ENCODE assay signal across 8 cellular contexts in the genomic region with DNA sequence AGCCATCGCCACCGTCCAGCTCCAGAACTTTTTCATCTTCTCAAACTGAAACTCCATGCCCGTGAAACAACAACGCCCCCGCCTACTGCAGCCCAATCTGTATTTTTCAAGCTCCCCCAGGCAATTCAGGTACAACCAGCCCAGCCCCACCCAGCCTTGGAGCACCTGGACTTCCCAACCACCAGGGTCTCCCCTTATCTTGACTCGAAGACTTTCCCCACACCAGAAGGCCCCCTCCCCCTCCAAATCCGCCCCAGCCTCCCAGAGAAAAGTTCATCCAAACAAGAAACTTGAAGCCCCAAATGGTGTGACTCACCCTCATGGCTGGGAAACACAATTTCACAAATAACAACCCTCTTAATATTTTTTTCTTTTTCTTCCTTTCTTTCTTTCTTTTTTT. TPM values are rescaled to one million over a fixed set of nuclear protein-coding genes. Genes with fewer than 3 reads are reported as not detected.
DNase-seq lines count a peak whose midpoint lies in the region; TF ChIP-seq lines count a peak whose summit lies in the region.
"Had no signal": no experiment of that assay in that cellular context is flagged by ENCODE, and none has a peak within 500 bp of the region (broad histone marks: within the 10 kb centered on the region; RNA-seq: fewer than 3 reads in every experiment).

No MANE protein-coding gene starts in this region.

- no peaks in the 10 kb centered on the region for H3K9me3 Mint-ChIP-seq in mesothelial cell of epicardium
- no peaks in the 10 kb centered on the region for H3K9me3 Mint-ChIP-seq in immature natural killer cell
- H3K9me3 Mint-ChIP-seq in activated naive CD4-positive, alpha-beta T cell treated with anti-CD3 and anti-CD28 coated beads for 36 hours: no peaks in the 10 kb centered on the region

- peak overlapping the region; percentile 31 for H3K27ac ChIP-seq in caudate nucleus (ENCODE audit: low read depth, low read length)
- H3K27ac ChIP-seq in tibial artery: peak overlapping the region; percentile 72 to 77

- DNase-seq in MG63 (peak; percentile 49), caudate nucleus (lab: John Stamatoyannopoulos, UW) (no peak), mesothelial cell of epicardium (ENCODE audit: low spot score in 2 of 2, unreplicated experiment in 2 of 2) (no peak), tibial artery (peak; percentile 66 to 76), immature natural killer cell (no peak)
- DNase-seq in activated naive CD4-positive, alpha-beta T cell treated with anti-CD3 and anti-CD28 coated beads for 36 hours: no peak
- no peak for DNase-seq in activated naive CD4-positive, alpha-beta T cell treated with Interleukin-2 at 50 U/mL for 16 hours
- DNase-seq: activated CD4-positive, alpha-beta T cell treated with anti-CD3 and anti-CD28 coated beads for 4 hours had no signal

- H3K27ac Mint-ChIP-seq in mesothelial cell of epicardium (peak overlapping the region; percentile 86), immature natural killer cell (no peak overlapping the region)
- no peak overlapping the region for H3K27ac Mint-ChIP-seq in activated naive CD4-positive, alpha-beta T cell treated with anti-CD3 and anti-CD28 coated beads for 36 hours

- H3K9me3 ChIP-seq in MG63 (no peaks in the 10 kb centered on the region), tibial artery (no peaks in the 10 kb centered on the region)

- CTCF ChIA-PET in activated naive CD4-positive, alpha-beta T cell treated with anti-CD3 and anti-CD28 coated beads for 36 hours (lab: Charles Lee): interaction anchor here (1.0 kb wide), 1 partner anchor 9 kb away, joined by 3 read pairs; no protein-coding TSS in a partner anchor

- no peaks in the 10 kb centered on the region for H3K27me3 Mint-ChIP-seq in mesothelial cell of epicardium (ENCODE audit: low read depth)
- peaks cover 0 to 1% (median 0%) of the 10 kb centered on the region in 3 donors for H3K27me3 Mint-ChIP-seq in immature natural killer cell (ENCODE audit: low read depth in 3 of 3)
- no peaks in the 10 kb centered on the region for H3K27me3 Mint-ChIP-seq in activated naive CD4-positive, alpha-beta T cell treated with anti-CD3 and anti-CD28 coated beads for 36 hours (ENCODE audit: low read depth)

- no peak overlapping the region for H3K4me3 Mint-ChIP-seq in mesothelial cell of epicardium
- H3K4me3 Mint-ChIP-seq in immature natural killer cell: no peak overlapping the region
- no peak overlapping the region for H3K4me3 Mint-ChIP-seq in activated naive CD4-positive, alpha-beta T cell treated with anti-CD3 and anti-CD28 coated beads for 36 hours

- intact Hi-C loops in tibial artery (cut with DNase I; ENCODE audit: low total_unique reads): no loop called here
- intact Hi-C loops in activated naive CD4-positive, alpha-beta T cell treated with anti-CD3 and anti-CD28 coated beads for 36 hours (cut with micrococcal nuclease): no loop called here

- peaks cover 0 to 80% (median 56%) of the 10 kb centered on the region in 4 donors for H3K4me1 ChIP-seq in tibial artery

- H3K27me3 ChIP-seq in MG63 (no peaks in the 10 kb centered on the region), tibial artery (no peaks in the 10 kb centered on the region)

- H3K36me3 ChIP-seq in MG63 (peaks cover 17% of the 10 kb centered on the region), tibial artery (peaks cover 0 to 33% (median 9%) of the 10 kb centered on the region in 3 donors)

- no peaks in the 10 kb centered on the region for H3K36me3 Mint-ChIP-seq in mesothelial cell of epicardium
- peaks cover 0 to 3% (median 0%) of the 10 kb centered on the region in 3 donors for H3K36me3 Mint-ChIP-seq in immature natural killer cell
- H3K36me3 Mint-ChIP-seq in activated naive CD4-positive, alpha-beta T cell treated with anti-CD3 and anti-CD28 coated beads for 36 hours (ENCODE audit: low read depth): no peaks in the 10 kb centered on the region

- H3K4me1 Mint-ChIP-seq in mesothelial cell of epicardium (peaks cover 48% of the 10 kb centered on the region), immature natural killer cell (no peaks in the 10 kb centered on the region)
- peaks cover 8% of the 10 kb centered on the region for H3K4me1 Mint-ChIP-seq in activated naive CD4-positive, alpha-beta T cell treated with anti-CD3 and anti-CD28 coated beads for 36 hours (ENCODE audit: low read depth)

- TF ChIP-seq CTCF in mesothelial cell of epicardium (IDR thresholded peaks at IDR 0.05; ENCODE audit: unreplicated experiment) (no peak), tibial artery (IDR thresholded peaks at IDR 0.05) (no peak)

- H3K4me3 ChIP-seq in MG63: no peak overlapping the region
- H3K4me3 ChIP-seq in tibial artery: peak overlapping the region in 1 of 2 donors; percentile 1

RNA-seq across cellular contexts. Expression of gene ZCCHC24, which starts 10.6 kb away (rescaled TPM):
- total RNA-seq in MG63 (2014; rRNA removed; shearing (Covaris generic); ENCODE audit: low replicate concordance): 17.8 and 20.5 TPM in 2 replicates
- 31.8 to 34.0 TPM (median 33.2 TPM) in 3 replicates for total RNA-seq in mesothelial cell of epicardium
- 1 to 10 TPM; 1.6 to 2.2 (median 1.7) TPM for polyA plus RNA-seq in immature natural killer cell
- under 1 TPM; 0.52 to 0.69 TPM for total RNA-seq in activated naive CD4-positive, alpha-beta T cell treated with anti-CD3 and anti-CD28 coated beads for 36 hours

Comparison
In these comparisons a context has a peak if more than half of its experiments do, and no peak if none do; other contexts are left out.
1. DNase-seq: peak in MG63 (single experiment) and tibial artery (2 of 2); none in caudate nucleus (0 of 61), mesothelial cell of epicardium (0 of 2), immature natural killer cell (0 of 3), activated naive CD4-positive, alpha-beta T cell treated with anti-CD3 and anti-CD28 coated beads for 36 hours (single experiment) and activated naive CD4-positive, alpha-beta T cell treated with Interleukin-2 at 50 U/mL for 16 hours (single experiment).
2. RNA of gene ZCCHC24, which starts 10.6 kb away (total RNA-seq): 31.8 to 34.0 TPM in mesothelial cell of epicardium and 17.8 to 20.5 TPM in MG63; 0.52 to 0.69 TPM in activated naive CD4-positive, alpha-beta T cell treated with anti-CD3 and anti-CD28 coated beads for 36 hours; every median in the first group is over 10 times any median in the second.